In genomic region chr17:48578616-48579560, GRCh38 we compare ENCODE assay signal across 10 cellular contexts. TPM values are rescaled to one million over a fixed set of nuclear protein-coding genes. Genes with fewer than 3 reads are reported as not detected.
A peak's percentile ranks its signal among the peaks of the same experiment; 100 is the strongest.
DNase-seq lines count a peak whose midpoint lies in the region; ATAC-seq, FAIRE-seq and TF ChIP-seq lines count a peak whose summit lies in the region.
"Had no signal": no experiment of that assay in that cellular context is flagged by ENCODE, and none has a peak within 500 bp of the region (broad histone marks: within the 10 kb centered on the region; RNA-seq: fewer than 3 reads in every experiment).

No MANE protein-coding gene starts in this region.

- peak overlapping the region in 1 of 3 experiments; percentile 98 for H3K27ac Mint-ChIP-seq in nephron

- H3K36me3 ChIP-seq in mammary epithelial cell (ENCODE audit: insufficient read depth, low read length), result no peaks in the 10 kb centered on the region
- H3K36me3 ChIP-seq: BLaER1 treated with 17β-estradiol and CSF1 and Interleukin-3, amounts not matched to agents 10 nM and 100 nM had no signal

- H3K27ac ChIP-seq in mammary epithelial cell (ENCODE audit: insufficient read depth, low read depth, low read length), result no peak overlapping the region
- H3K27ac ChIP-seq: BLaER1 treated with 17β-estradiol and CSF1 and Interleukin-3, amounts not matched to agents 10 nM and 100 nM had no signal

- CTCF ChIA-PET in mammary epithelial cell (lab: Charles Lee; ENCODE audit: low non-redundant PET), result no interaction called here

- peaks cover 28% of the 10 kb centered on the region for H3K36me3 Mint-ChIP-seq in nephron (ENCODE audit: low read depth)

- peak; percentile 57 for FAIRE-seq in HTR-8/SVneo (lab: Jason Lieb, UNC)

- H3K27me3 Mint-ChIP-seq in nephron (ENCODE audit: low read depth), result peaks cover 69% of the 10 kb centered on the region

- ATAC-seq in GM21717 (IDR thresholded peaks at IDR 0.05; ENCODE audit: unreplicated experiment), result no peak

- H3K79me2 ChIP-seq in mammary epithelial cell (ENCODE audit: insufficient read depth, low read length), result no peaks in the 10 kb centered on the region

- peaks cover 3% of the 10 kb centered on the region for H3K27me3 ChIP-seq in mammary epithelial cell (ENCODE audit: insufficient read depth, low read length)

- 95% methylated on average over 23 of the region's 46 CpGs for WGBS in mammary epithelial cell (ENCODE audit: low coverage, missing lambda C conversion rate)

- intact Hi-C loops in mammary epithelial cell (cut with micrococcal nuclease), result no loop called here

- no peaks in the 10 kb centered on the region for H3K9me3 Mint-ChIP-seq in nephron

- H3K9ac ChIP-seq in mammary epithelial cell (ENCODE audit: insufficient read depth, low read length), result no peak overlapping the region
- H3K9ac ChIP-seq: BLaER1 treated with 17β-estradiol and CSF1 and Interleukin-3, amounts not matched to agents 10 nM and 100 nM had no signal

- no TSS peak for BruUV-seq in mammary epithelial cell (replicated peaks; lab: Mats Ljungman, UMichigan)

- peak overlapping the region; percentile 84 to 98 (median 91) for H3K4me3 Mint-ChIP-seq in nephron

- no peaks in the 10 kb centered on the region for H4K20me1 ChIP-seq in mammary epithelial cell (ENCODE audit: insufficient read depth, low read length)

- peaks cover 83% of the 10 kb centered on the region for H3K4me1 Mint-ChIP-seq in nephron

- in situ Hi-C loops in mammary epithelial cell (cut with MboI; ENCODE audit: low sequenced_read_pairs in 2 of 2), result no loop called here

- H3K4me3 ChIP-seq in mammary epithelial cell (replicated peaks in 1 of 3; ENCODE audit: insufficient read depth in 1 of 3, low read depth in 2 of 3, low read length in 3 of 3), result no peak overlapping the region
- H3K4me3 ChIP-seq: BLaER1 treated with 17β-estradiol and CSF1 and Interleukin-3, amounts not matched to agents 10 nM and 100 nM had no signal

- dilution Hi-C loops in mammary epithelial cell (cut with HindIII; ENCODE audit: low sequenced_read_pairs), result no loop called here

- H3K4me1 ChIP-seq in mammary epithelial cell (ENCODE audit: insufficient read depth, low read length), result peaks cover 9% of the 10 kb centered on the region

- DNase-seq in NCI-H748 (lab: John Stamatoyannopoulos, UW; ENCODE audit: unreplicated experiment) (peak; percentile 49), NCI-H748 treated with DMSO at 0.1 percent for 48 hours (lab: John Stamatoyannopoulos, UW) (no peak), HTR-8/SVneo (ENCODE audit: insufficient read length, low spot score) (no peak), mammary epithelial cell (peak; percentile 36), DMS53 treated with DMSO at 0.1 percent for 48 hours (lab: John Stamatoyannopoulos, UW; ENCODE audit: unreplicated experiment) (no peak)
- DNase-seq in effector CD4-positive, alpha-beta T cell, result no peak

- TF ChIP-seq CTCF in mammary epithelial cell (conservative IDR thresholded peaks at IDR 0.05 in 1 of 2, IDR thresholded peaks at IDR 0.05 in 1 of 2; ENCODE audit: extremely low read depth in 1 of 2, insufficient read depth in 1 of 2, low read depth in 1 of 2, low read length in 2 of 2) (no peak), nephron (IDR thresholded peaks at IDR 0.05; ENCODE audit: unreplicated experiment in 3 of 3) (no peak)

- H3K9me3 ChIP-seq in mammary epithelial cell (replicated peaks; ENCODE audit: insufficient read depth, low read length), result no peaks in the 10 kb centered on the region

- H3K4me2 ChIP-seq in mammary epithelial cell (ENCODE audit: insufficient read depth, low read depth, low read length), result no peak overlapping the region
- H3K4me2 ChIP-seq: BLaER1 treated with 17β-estradiol and CSF1 and Interleukin-3, amounts not matched to agents 10 nM and 100 nM had no signal

- H2AFZ ChIP-seq in mammary epithelial cell (ENCODE audit: low read depth, low read length), result no peak overlapping the region

RNA-seq across cellular contexts. Expression of gene HOXB4, which starts 0.7 kb away (rescaled TPM):
- total RNA-seq in mammary epithelial cell, result under 1 TPM; 0.16 to 0.17 TPM
- polyA plus RNA-seq in mammary epithelial cell, result 0.01 TPM
- polyA minus RNA-seq in mammary epithelial cell, result not detected

RNA-seq across cellular contexts. Expression of gene HOXB3, which starts 11.2 kb away (rescaled TPM):
- 1 to 10 TPM; 1.5 to 5.2 TPM for total RNA-seq in mammary epithelial cell
- 2.6 TPM for polyA plus RNA-seq in mammary epithelial cell
- 0.67 TPM for polyA minus RNA-seq in mammary epithelial cell

RNA-seq across cellular contexts. Expression of gene HOXB5, which starts 14.7 kb away (rescaled TPM):
- total RNA-seq in mammary epithelial cell, result not detected
- polyA plus RNA-seq in mammary epithelial cell, result not detected
- not detected for polyA minus RNA-seq in mammary epithelial cell
- total RNA-seq: activated CD8-positive, alpha-beta memory T cell treated with anti-CD3 and anti-CD28 coated beads for 36 hours had no signal

RNA-seq across cellular contexts. Expression of gene HOXB6, which starts 25.9 kb away (rescaled TPM):
- under 1 TPM; under 0.01 to 0.59 TPM for total RNA-seq in mammary epithelial cell
- polyA plus RNA-seq in mammary epithelial cell, result 0.49 TPM
- polyA minus RNA-seq in mammary epithelial cell, result not detected

RNA-seq across cellular contexts. Expression of gene HOXB7, which starts 31.9 kb away (rescaled TPM):
- total RNA-seq in mammary epithelial cell, result not detected
- 0.67 TPM for polyA plus RNA-seq in mammary epithelial cell
- not detected for polyA minus RNA-seq in mammary epithelial cell

Comparison
In these comparisons a context has a peak if more than half of its experiments do, and no peak if none do; other contexts are left out.
1. DNase-seq: peak in NCI-H748 (single experiment) and mammary epithelial cell (single experiment); none in NCI-H748 treated with DMSO at 0.1 percent for 48 hours (single experiment), HTR-8/SVneo (single experiment), effector CD4-positive, alpha-beta T cell (single experiment) and DMS53 treated with DMSO at 0.1 percent for 48 hours (single experiment).